Comparison of ENCODE assay signal across 9 cellular contexts in the genomic region with DNA sequence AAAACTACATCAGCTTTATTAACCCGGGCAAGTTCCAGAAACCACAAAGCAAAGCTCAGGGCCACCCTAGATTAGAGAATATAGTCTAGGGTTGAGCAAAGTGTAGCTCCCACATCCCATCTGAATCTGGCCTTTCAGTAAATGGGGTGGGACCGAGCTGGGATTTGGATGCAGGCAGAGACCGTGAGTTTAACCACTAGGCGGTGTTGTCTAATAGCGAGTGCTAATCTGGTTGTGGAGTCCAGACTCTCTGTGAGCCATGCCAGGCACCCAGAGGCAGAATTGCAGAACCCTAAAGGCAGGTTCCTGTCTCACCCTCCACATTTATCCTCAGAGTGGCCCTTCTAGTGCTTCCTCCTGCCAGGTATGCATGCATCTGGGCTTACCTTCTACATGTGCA.
A peak's percentile ranks its signal among the peaks of the same experiment; 100 is the strongest.
DNase-seq lines count a peak whose midpoint lies in the region; ATAC-seq and FAIRE-seq lines count a peak whose summit lies in the region.
"Had no signal": no experiment of that assay in that cellular context is flagged by ENCODE, and none has a peak within 500 bp of the region (broad histone marks: within the 10 kb centered on the region; RNA-seq: fewer than 3 reads in every experiment).

No MANE protein-coding gene starts in this region.

- FAIRE-seq in GM19239 (lab: Jason Lieb, UNC), result no peak
- FAIRE-seq: endometrium had no signal

- H3K4me3 Mint-ChIP-seq in activated naive CD8-positive, alpha-beta T cell treated with anti-CD3 and anti-CD28 coated beads, Interleukin-2, amount 50 U/mL, for 24 hours, result no peak overlapping the region

- H3K4me1 Mint-ChIP-seq in activated naive CD8-positive, alpha-beta T cell treated with anti-CD3 and anti-CD28 coated beads, Interleukin-2, amount 50 U/mL, for 24 hours, result no peaks in the 10 kb centered on the region

- DNase-seq in COLO829 (ENCODE audit: low spot score) (peak; percentile 32), GM19239 (ENCODE audit: insufficient read length, low spot score) (peak; percentile 5), NCI-H1694 treated with DMSO at 0.1 percent for 48 hours (lab: John Stamatoyannopoulos, UW) (peak; percentile 64), dermis blood vessel endothelial cell (peak; percentile 65), retina (peak; percentile 32), DMS79 (lab: John Stamatoyannopoulos, UW) (no peak), activated T-cell treated with anti-CD3 and anti-CD28 coated beads for 4 hours (no peak)
- DNase-seq in activated naive CD8-positive, alpha-beta T cell treated with anti-CD3 and anti-CD28 coated beads, Interleukin-2, amount 50 U/mL, for 24 hours, result no peak

- H3K36me3 Mint-ChIP-seq in activated naive CD8-positive, alpha-beta T cell treated with anti-CD3 and anti-CD28 coated beads, Interleukin-2, amount 50 U/mL, for 24 hours (ENCODE audit: low read depth), result no peaks in the 10 kb centered on the region

- H3K9me3 Mint-ChIP-seq in activated naive CD8-positive, alpha-beta T cell treated with anti-CD3 and anti-CD28 coated beads, Interleukin-2, amount 50 U/mL, for 24 hours, result no peaks in the 10 kb centered on the region

- no peak overlapping the region for H3K27ac Mint-ChIP-seq in activated naive CD8-positive, alpha-beta T cell treated with anti-CD3 and anti-CD28 coated beads, Interleukin-2, amount 50 U/mL, for 24 hours

- H3K27me3 Mint-ChIP-seq in activated naive CD8-positive, alpha-beta T cell treated with anti-CD3 and anti-CD28 coated beads, Interleukin-2, amount 50 U/mL, for 24 hours, result peaks cover 2% of the 10 kb centered on the region

- ATAC-seq in activated naive CD8-positive, alpha-beta T cell treated with anti-CD3 and anti-CD28 coated beads, Interleukin-2, amount 50 U/mL, for 24 hours, result no peak

Comparison
In these comparisons a context has a peak if more than half of its experiments do, and no peak if none do; other contexts are left out.
1. DNase-seq: peak in COLO829 (single experiment), GM19239 (single experiment), NCI-H1694 treated with DMSO at 0.1 percent for 48 hours (single experiment), dermis blood vessel endothelial cell (single experiment) and retina (single experiment); none in DMS79 (single experiment), activated naive CD8-positive, alpha-beta T cell treated with anti-CD3 and anti-CD28 coated beads, Interleukin-2, amount 50 U/mL, for 24 hours (single experiment) and activated T-cell treated with anti-CD3 and anti-CD28 coated beads for 4 hours (single experiment).